ENCODE assay signal across 11 cellular contexts in the genomic region with DNA sequence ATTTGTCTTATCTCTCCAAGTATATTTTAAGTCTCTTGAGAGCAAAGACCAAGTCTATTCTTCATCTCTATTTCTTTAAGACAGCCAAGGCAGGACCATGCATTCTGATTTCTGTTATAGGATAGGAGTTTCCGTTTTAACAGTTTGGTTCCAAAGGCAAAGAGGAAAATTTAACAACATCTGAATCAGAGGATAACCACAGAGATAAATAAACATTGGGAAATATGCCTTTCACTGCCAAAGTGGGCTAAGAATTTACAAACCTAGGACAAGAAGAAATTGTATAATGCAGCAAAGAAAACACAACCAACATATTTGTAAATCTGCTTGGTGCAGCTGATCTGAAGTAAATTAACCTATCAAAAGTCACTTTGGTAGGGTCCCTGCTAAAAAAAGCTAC. TPM values are rescaled to one million over a fixed set of nuclear protein-coding genes. Genes with fewer than 3 reads are reported as not detected.
DNase-seq lines count a peak whose midpoint lies in the region; ATAC-seq and TF ChIP-seq lines count a peak whose summit lies in the region.
"Had no signal": no experiment of that assay in that cellular context is flagged by ENCODE, and none has a peak within 500 bp of the region (broad histone marks: within the 10 kb centered on the region; RNA-seq: fewer than 3 reads in every experiment).

No MANE protein-coding gene starts in this region.

- no peaks in the 10 kb centered on the region for H3K27me3 ChIP-seq in MM.1S (replicated peaks; ENCODE audit: insufficient read depth, low read length)
- H3K27me3 ChIP-seq: colonic mucosa, tibial nerve had no signal

- no peaks in the 10 kb centered on the region for H3K9me2 ChIP-seq in MM.1S (replicated peaks; ENCODE audit: insufficient read depth, low read length)

- no peaks in the 10 kb centered on the region for H3K79me2 ChIP-seq in MM.1S (ENCODE audit: low read length)

- H3K4me3 ChIP-seq in AG10803 (ENCODE audit: low read length): no peak overlapping the region
- H3K4me3 ChIP-seq in astrocyte of the cerebellum (ENCODE audit: low read depth, low read length): no peak overlapping the region
- no peak overlapping the region for H3K4me3 ChIP-seq in MM.1S (ENCODE audit: low read length)
- H3K4me3 ChIP-seq: colonic mucosa, tibial nerve had no signal

- H3F3A ChIP-seq in MM.1S (ENCODE audit: insufficient read depth, low read length): no peaks in the 10 kb centered on the region

- TF ChIP-seq CTCF in AG10803 (conservative IDR thresholded peaks at IDR 0.05; ENCODE audit: low read length): no peak
- no peak for TF ChIP-seq CTCF in astrocyte of the cerebellum (IDR thresholded peaks at IDR 0.05; ENCODE audit: low read depth, low read length, missing control alignments)
- TF ChIP-seq CTCF in MM.1S (IDR thresholded peaks at IDR 0.05; ENCODE audit: low read length): no peak

- H3K4me1 ChIP-seq in MM.1S (ENCODE audit: low read length): no peaks in the 10 kb centered on the region
- H3K4me1 ChIP-seq: colonic mucosa had no signal

- DNase-seq in AG10803 (ENCODE audit: low read depth) (peak; percentile 83), HS-27A (ENCODE audit: low read depth) (peak; percentile 12), astrocyte of the cerebellum (ENCODE audit: low read depth) (peak; percentile 85), left lobe of liver (ENCODE audit: low spot score) (no peak), MM.1S (no peak), retina (no peak)
- DNase-seq: colonic mucosa, right cardiac atrium had no signal

- no peak overlapping the region for H3K4me2 ChIP-seq in MM.1S (ENCODE audit: low read depth, low read length)

- H2AFZ ChIP-seq in MM.1S (ENCODE audit: low read length): no peak overlapping the region

- in situ Hi-C loops in astrocyte of the cerebellum (cut with HindIII; ENCODE audit: low sequenced_read_pairs): no loop called here

- no peak overlapping the region for H3K27ac ChIP-seq in MM.1S (ENCODE audit: low read length)
- H3K27ac ChIP-seq: colonic mucosa had no signal

- no peaks in the 10 kb centered on the region for H3K36me3 ChIP-seq in MM.1S (replicated peaks; ENCODE audit: insufficient read depth, low read length)
- H3K36me3 ChIP-seq: colonic mucosa, tibial nerve had no signal

- ATAC-seq in left lobe of liver: peak; percentile 64
- no peak for ATAC-seq in HG02870 (IDR thresholded peaks at IDR 0.05; ENCODE audit: unreplicated experiment)
- ATAC-seq in GM21528 (IDR thresholded peaks at IDR 0.05; ENCODE audit: low FRiP score, unreplicated experiment): no peak
- ATAC-seq: right cardiac atrium had no signal

- H3K9me3 ChIP-seq in MM.1S (replicated peaks; ENCODE audit: insufficient read depth, low read length): no peaks in the 10 kb centered on the region
- H3K9me3 ChIP-seq: colonic mucosa, tibial nerve had no signal

- H3K9ac ChIP-seq in MM.1S (ENCODE audit: low read length): no peak overlapping the region

- no peaks in the 10 kb centered on the region for H4K20me1 ChIP-seq in MM.1S (ENCODE audit: insufficient read depth, low read length)

RNA-seq across cellular contexts. Expression of gene USP32, which starts 37.7 kb away (rescaled TPM):
- total RNA-seq in left lobe of liver: 25.9 TPM

Comparison
In these comparisons a context has a peak if more than half of its experiments do, and no peak if none do; other contexts are left out.
1. DNase-seq: peak in AG10803 (single experiment), HS-27A (single experiment) and astrocyte of the cerebellum (single experiment); none in left lobe of liver (single experiment), MM.1S (single experiment) and retina (single experiment).